ENCODE assay signal across 30 cellular contexts in genomic region chr5:10464173-10464572, GRCh38. TPM values are rescaled to one million over a fixed set of nuclear protein-coding genes. Genes with fewer than 3 reads are reported as not detected.
"Had no signal": no experiment of that assay in that cellular context is flagged by ENCODE, and none has a peak within 500 bp of the region (broad histone marks: within the 10 kb centered on the region; RNA-seq: fewer than 3 reads in every experiment).

No MANE protein-coding gene starts in this region.

- H3K27ac Mint-ChIP-seq: activated CD8-positive, alpha-beta T cell treated with anti-CD3 and anti-CD28 coated beads for 36 hours; activated naive CD8-positive, alpha-beta T cell; activated T-helper 17 cell treated with anti-CD3 and anti-CD28 coated beads, Interleukin-2, amount 50 U/mL, for 72 hours; dendritic cell treated with granulocyte-macrophage colony-stimulating factor and Interleukin-4, amounts not matched to agents 40 ng/mL and 50 ng/mL, for 4 days; effector memory CD8-positive, alpha-beta T cell; WTC11 had no signal

- H3K9me3 ChIP-seq: body of pancreas, colonic mucosa, esophagus muscularis mucosa, gastroesophageal sphincter, heart right ventricle had no signal

- H3K4me1 ChIP-seq: colonic mucosa, gastroesophageal sphincter had no signal

- DNase-seq: activated CD4-positive, alpha-beta T cell treated with anti-CD3 and anti-CD28 coated beads for 1 hour; activated CD4-positive, alpha-beta T cell treated with anti-CD3 and anti-CD28 coated beads for 48 hours; activated CD4-positive, alpha-beta T cell treated with anti-CD3 and anti-CD28 coated beads, Interleukin-2, amount 50 U/mL, for 1 hour; activated CD4-positive, alpha-beta T cell treated with anti-CD3 and anti-CD28 coated beads, Interleukin-2, amount 50 U/mL, for 48 hours; activated CD8-positive, alpha-beta memory T cell treated with anti-CD3 and anti-CD28 coated beads for 24 hours; activated CD8-positive, alpha-beta T cell treated with anti-CD3 and anti-CD28 coated beads for 36 hours; activated effector memory CD4-positive, alpha-beta T cell treated with Interleukin-2 at 50 U/mL for 16 hours; activated gamma-delta T cell treated with Interleukin-2 at 50 U/mL for 16 hours; activated naive CD4-positive, alpha-beta T cell treated with anti-CD3 and anti-CD28 coated beads, Interleukin-2, amount 50 U/mL, for 16 hours; activated naive CD4-positive, alpha-beta T cell treated with Interleukin-2 at 50 U/mL for 16 hours; activated T-cell treated with anti-CD3 and anti-CD28 coated beads, Interleukin-2, amount 50 U/mL, for 4 hours; amygdala; aorta; body of pancreas; caudate nucleus; colonic mucosa; dorsolateral prefrontal cortex; effector memory CD8-positive, alpha-beta T cell; erythroblast; foreskin keratinocyte; heart right ventricle; T-helper 1 cell; T-helper 2 cell had no signal

- H3K27me3 Mint-ChIP-seq: activated CD8-positive, alpha-beta T cell treated with anti-CD3 and anti-CD28 coated beads for 36 hours; activated naive CD8-positive, alpha-beta T cell; activated T-helper 17 cell treated with anti-CD3 and anti-CD28 coated beads, Interleukin-2, amount 50 U/mL, for 72 hours had no signal

- H3K4me3 ChIP-seq: body of pancreas, colonic mucosa, dorsolateral prefrontal cortex, esophagus muscularis mucosa, gastroesophageal sphincter, heart right ventricle had no signal

- H3K4me3 Mint-ChIP-seq: activated CD8-positive, alpha-beta T cell treated with anti-CD3 and anti-CD28 coated beads for 36 hours; activated naive CD8-positive, alpha-beta T cell; activated T-cell treated with anti-CD3 and anti-CD28 coated beads, Interleukin-2, amount 50 U/mL, for 4 hours; activated T-helper 17 cell treated with anti-CD3 and anti-CD28 coated beads, Interleukin-2, amount 50 U/mL, for 72 hours; dendritic cell treated with granulocyte-macrophage colony-stimulating factor and Interleukin-4, amounts not matched to agents 40 ng/mL and 50 ng/mL, for 4 days; effector memory CD8-positive, alpha-beta T cell; WTC11 had no signal

- H3K27ac ChIP-seq: body of pancreas, colonic mucosa, dorsolateral prefrontal cortex, esophagus muscularis mucosa, foreskin keratinocyte, gastroesophageal sphincter, heart right ventricle, VCaP had no signal

- ATAC-seq: activated CD8-positive, alpha-beta T cell treated with anti-CD3 and anti-CD28 coated beads for 36 hours; activated T-cell treated with anti-CD3 and anti-CD28 coated beads, Interleukin-2, amount 50 U/mL, for 4 hours; activated T-helper 17 cell treated with anti-CD3 and anti-CD28 coated beads, Interleukin-2, amount 50 U/mL, for 72 hours; body of pancreas; effector memory CD8-positive, alpha-beta T cell; foreskin keratinocyte; gastroesophageal sphincter; heart right ventricle; WTC11 had no signal

- H3K4me1 Mint-ChIP-seq: activated T-helper 17 cell treated with anti-CD3 and anti-CD28 coated beads, Interleukin-2, amount 50 U/mL, for 72 hours had no signal

- H3K36me3 Mint-ChIP-seq: activated naive CD8-positive, alpha-beta T cell; WTC11 had no signal

- H3K36me3 ChIP-seq: colonic mucosa, esophagus muscularis mucosa, gastroesophageal sphincter, heart right ventricle had no signal

- H3K27me3 ChIP-seq: body of pancreas, colonic mucosa, dorsolateral prefrontal cortex, foreskin keratinocyte, heart right ventricle had no signal

RNA-seq across cellular contexts. Expression of gene ROPN1L, which starts 22.5 kb away (rescaled TPM):
- total RNA-seq: activated CD8-positive, alpha-beta T cell treated with anti-CD3 and anti-CD28 coated beads for 36 hours; colonic mucosa; WTC11 had no signal
